8 cellular contexts compared by ENCODE assay signal in the genomic region with DNA sequence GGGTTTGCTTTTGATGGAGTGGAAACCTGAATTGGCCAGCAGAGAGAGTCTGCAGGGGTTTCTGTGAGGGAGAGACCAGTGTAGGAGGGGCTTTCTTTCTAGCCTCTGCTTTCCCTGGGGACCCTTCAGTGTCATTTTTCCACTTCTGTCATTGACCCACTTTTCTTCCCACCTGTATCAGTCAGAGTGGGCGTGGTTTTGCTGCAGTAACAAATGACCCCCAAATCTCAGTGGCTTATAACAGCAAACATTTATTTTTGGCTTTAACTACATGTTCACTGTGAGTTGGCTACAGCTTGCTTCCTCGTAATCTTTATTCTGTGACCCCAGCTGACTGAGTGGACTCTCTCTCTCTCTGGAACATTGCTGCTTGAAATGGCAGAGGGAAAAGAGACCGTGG. TPM values are rescaled to one million over a fixed set of nuclear protein-coding genes. Genes with fewer than 3 reads are reported as not detected.
"Had no signal": no experiment of that assay in that cellular context is flagged by ENCODE, and none has a peak within 500 bp of the region (broad histone marks: within the 10 kb centered on the region; RNA-seq: fewer than 3 reads in every experiment).

No MANE protein-coding gene starts in this region.

- H3K27ac ChIP-seq: GM23248 had no signal

- H3K4me3 ChIP-seq: GM23248 had no signal

- DNase-seq: GM23248, GOT3, H7, HCEC 1CT, KG1 had no signal

- H3K9ac ChIP-seq: GM23248 had no signal

RNA-seq across cellular contexts. Expression of a gene that starts 25.6 kb away (rescaled TPM):
- total RNA-seq: GM23248, H4, H7, HT-29 had no signal
- polyA plus RNA-seq: GM23248, IgD-negative memory B cell had no signal
